6 cellular contexts compared by ENCODE assay signal in genomic region chr11:65898656-65899355, GRCh38. TPM values are rescaled to one million over a fixed set of nuclear protein-coding genes. Genes with fewer than 3 reads are reported as not detected.
DNase-seq lines count a peak whose midpoint lies in the region; ATAC-seq and TF ChIP-seq lines count a peak whose summit lies in the region.

No MANE protein-coding gene starts in this region.

- DNase-seq in astrocyte of the cerebellum (ENCODE audit: low read depth): no peak
- DNase-seq in naive thymus-derived CD4-positive, alpha-beta T cell: no peak
- DNase-seq in NCI-H1417 (lab: John Stamatoyannopoulos, UW): no peak
- no peak for DNase-seq in NCI-H510A (lab: John Stamatoyannopoulos, UW)
- DNase-seq in NCI-H2196 (lab: John Stamatoyannopoulos, UW; ENCODE audit: unreplicated experiment): no peak

- H3K9me3 Mint-ChIP-seq in naive thymus-derived CD4-positive, alpha-beta T cell: no peaks in the 10 kb centered on the region

- ATAC-seq in naive thymus-derived CD4-positive, alpha-beta T cell: no peak

- H3K4me1 ChIP-seq in ES-I3 (ENCODE audit: insufficient read depth, low read length): peaks cover 14% of the 10 kb centered on the region
- peaks cover 23 to 26% of the 10 kb centered on the region in 2 donors for H3K4me1 ChIP-seq in naive thymus-derived CD4-positive, alpha-beta T cell (ENCODE audit: control insufficient read depth in 2 of 2, insufficient read depth in 2 of 2, low read length in 2 of 2)

- H3K27me3 Mint-ChIP-seq in naive thymus-derived CD4-positive, alpha-beta T cell: peaks cover 0 to 10% (median 3%) of the 10 kb centered on the region in 5 donors

- POLR2A ChIA-PET in naive thymus-derived CD4-positive, alpha-beta T cell (lab: Charles Lee): interaction anchor here (1.4 to 6.5 kb wide), 4 partner anchors 8 to 29 kb away, joined by 3 to 108 read pairs (median 14); partner anchors contain the start of genes CCDC85B and FIBP

- in situ Hi-C loops in astrocyte of the cerebellum (cut with HindIII; ENCODE audit: low sequenced_read_pairs): no loop called here

- no peaks in the 10 kb centered on the region for H3K36me3 Mint-ChIP-seq in naive thymus-derived CD4-positive, alpha-beta T cell

- peak overlapping the region; percentile 87 for H3K9ac ChIP-seq in ES-I3 (ENCODE audit: low read depth, low read length)

- H3K4me1 Mint-ChIP-seq in naive thymus-derived CD4-positive, alpha-beta T cell: peaks cover 7 to 51% (median 20%) of the 10 kb centered on the region in 7 donors

- CTCF ChIA-PET in naive thymus-derived CD4-positive, alpha-beta T cell (lab: Charles Lee): interaction anchor here (0.8 to 1.3 kb wide), 4 partner anchors 9 to 60 kb away, joined by 3 to 5 read pairs (median 3); partner anchors contain the start of gene CCDC85B

- peak overlapping the region; percentile 1 for H3K27ac ChIP-seq in naive thymus-derived CD4-positive, alpha-beta T cell (ENCODE audit: low read depth, low read length)

- H3K36me3 ChIP-seq in ES-I3 (ENCODE audit: insufficient read depth, low read length): peaks cover 5% of the 10 kb centered on the region; the same call in 1 of the 2 replicates
- no peaks in the 10 kb centered on the region for H3K36me3 ChIP-seq in naive thymus-derived CD4-positive, alpha-beta T cell (ENCODE audit: control insufficient read depth in 2 of 3, insufficient read depth in 3 of 3, low read length in 3 of 3)

- peak overlapping the region in 6 of 9 donors; percentile 24 to 75 (median 72) for H3K27ac Mint-ChIP-seq in naive thymus-derived CD4-positive, alpha-beta T cell

- peak overlapping the region; percentile 62 to 83 (median 73) for H3K4me3 Mint-ChIP-seq in naive thymus-derived CD4-positive, alpha-beta T cell

- peaks cover 0 to 6% of the 10 kb centered on the region in 2 donors for H3K27me3 ChIP-seq in naive thymus-derived CD4-positive, alpha-beta T cell (ENCODE audit: control insufficient read depth in 2 of 2, insufficient read depth in 2 of 2, low read length in 2 of 2)

- peak overlapping the region; percentile 70 for H3K4me3 ChIP-seq in astrocyte of the cerebellum (ENCODE audit: low read depth, low read length)
- H3K4me3 ChIP-seq in naive thymus-derived CD4-positive, alpha-beta T cell (ENCODE audit: low read length): no peak overlapping the region

- TF ChIP-seq CTCF in astrocyte of the cerebellum (IDR thresholded peaks at IDR 0.05; ENCODE audit: low read depth, low read length, missing control alignments): no peak

- intact Hi-C loops in naive thymus-derived CD4-positive, alpha-beta T cell (cut with micrococcal nuclease): no loop called here

- no peaks in the 10 kb centered on the region for H3K9me3 ChIP-seq in ES-I3 (ENCODE audit: control insufficient read depth, insufficient read depth, low read length)
- no peaks in the 10 kb centered on the region for H3K9me3 ChIP-seq in naive thymus-derived CD4-positive, alpha-beta T cell (ENCODE audit: control insufficient read depth in 2 of 3, low read length in 3 of 3)

RNA-seq across cellular contexts. Expression of gene FOSL1, which starts 1.4 kb away (rescaled TPM):
- total RNA-seq in naive thymus-derived CD4-positive, alpha-beta T cell: 10 to 100 TPM in 1 of 5 experiments, 1 to 10 TPM in 2, not detected in 2; 2.8 to 25.7 (median 4.0) TPM
- polyA plus RNA-seq in naive thymus-derived CD4-positive, alpha-beta T cell: not detected

RNA-seq across cellular contexts. Expression of gene CCDC85B, which starts 8.3 kb away (rescaled TPM):
- 10 to 100 TPM; 21.1 to 52.1 (median 23.6) TPM for total RNA-seq in naive thymus-derived CD4-positive, alpha-beta T cell
- polyA plus RNA-seq in naive thymus-derived CD4-positive, alpha-beta T cell: 10 to 100 TPM; 59.0 to 85.0 TPM

RNA-seq across cellular contexts. Expression of gene FIBP, which starts 10.5 kb away (rescaled TPM):
- 10 to 100 TPM; 25.9 to 72.1 (median 43.4) TPM for total RNA-seq in naive thymus-derived CD4-positive, alpha-beta T cell
- polyA plus RNA-seq in naive thymus-derived CD4-positive, alpha-beta T cell: 10 to 100 TPM; 60.0 to 78.3 TPM

RNA-seq across cellular contexts. Expression of gene CTSW, which starts 19.2 kb away (rescaled TPM):
- 100 to 1,000 TPM in 1 of 5 experiments, 10 to 100 TPM in 4; 24.9 to 148 (median 29.3) TPM for total RNA-seq in naive thymus-derived CD4-positive, alpha-beta T cell
- polyA plus RNA-seq in naive thymus-derived CD4-positive, alpha-beta T cell: 10 to 100 TPM; 31.7 to 58.7 TPM

RNA-seq across cellular contexts. Expression of gene C11orf68, which starts 20.1 kb away (rescaled TPM):
- 10 to 100 TPM; 18.5 to 62.2 (median 40.4) TPM for total RNA-seq in naive thymus-derived CD4-positive, alpha-beta T cell
- 100 to 1,000 TPM in 1 of 2 donors, 10 to 100 TPM in 1; 74.1 to 104 TPM for polyA plus RNA-seq in naive thymus-derived CD4-positive, alpha-beta T cell
